ENCODE assay signal across 1 cellular context in genomic region chr1:92480813-92481597, GRCh38.
TF ChIP-seq lines count a peak whose summit lies in the region.

No MANE protein-coding gene starts in this region.

TF ChIP-seq in SK-N-SH treated with all-trans-retinoic acid at 6 μM for 48 hours, 23 proteins besides CTCF, POLR2A, EP300 and RAD21 (continued from another document):
- TF ChIP-seq TSHZ2 (CRISPR knock-in tag; IDR thresholded peaks at IDR 0.05) (no peak), ESRRG (CRISPR knock-in tag; IDR thresholded peaks at IDR 0.05) (no peak), ZNF8 (CRISPR knock-in tag; IDR thresholded peaks at IDR 0.05) (no peak), ZNF565 (CRISPR knock-in tag; conservative IDR thresholded peaks at IDR 0.05; ENCODE audit: low read depth) (no peak), ZFP30 (CRISPR knock-in tag; IDR thresholded peaks at IDR 0.05) (no peak), ZNF70 (CRISPR knock-in tag; IDR thresholded peaks at IDR 0.05) (no peak), CREB5 (CRISPR knock-in tag; IDR thresholded peaks at IDR 0.05; ENCODE audit: low read depth) (no peak), BACH2 (CRISPR knock-in tag; IDR thresholded peaks at IDR 0.05; ENCODE audit: borderline replicate concordance) (no peak), ARNTL (CRISPR knock-in tag; IDR thresholded peaks at IDR 0.05; ENCODE audit: borderline replicate concordance, low read depth) (no peak)
